Comparison of ENCODE assay signal across 1 cellular context in the genomic region with DNA sequence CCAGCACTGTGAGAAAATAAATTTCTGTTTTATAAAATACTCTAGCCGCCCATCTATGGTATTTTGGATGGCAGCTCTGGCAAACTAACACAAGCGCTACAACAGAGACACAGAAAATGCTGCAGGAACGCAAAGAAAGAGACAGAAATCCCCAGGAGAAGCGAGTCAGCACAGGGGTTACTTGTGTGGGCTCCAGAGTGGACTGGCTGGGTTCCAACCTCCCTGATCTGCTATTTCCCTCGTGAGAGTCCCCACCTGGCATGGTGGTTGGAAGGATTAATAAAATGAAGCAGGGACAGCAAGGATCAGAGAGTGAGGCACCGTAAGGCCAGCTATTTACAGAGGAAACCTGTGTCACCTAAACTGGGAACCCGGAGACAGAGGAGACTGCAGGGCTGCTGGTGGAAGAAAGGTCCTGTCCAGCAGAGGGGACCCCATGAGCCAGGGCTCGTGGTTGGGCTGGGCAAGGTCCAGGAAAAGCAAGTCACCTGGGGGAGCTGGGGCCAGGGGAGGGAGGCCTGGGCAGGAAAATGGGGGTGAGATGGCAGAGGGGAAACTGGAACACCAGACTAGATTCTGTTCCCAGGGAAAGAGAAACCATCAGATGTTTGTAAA.
TF ChIP-seq lines count a peak whose summit lies in the region.

No MANE protein-coding gene starts in this region.

TF ChIP-seq in endothelial cell of umbilical vein, 7 proteins besides CTCF, POLR2A, EP300 and RAD21 (continued from another document):
- TF ChIP-seq FOS (IDR thresholded peaks at IDR 0.05; ENCODE audit: borderline replicate concordance, insufficient read depth, low read length): no peak
- TF ChIP-seq, protein P1, sequence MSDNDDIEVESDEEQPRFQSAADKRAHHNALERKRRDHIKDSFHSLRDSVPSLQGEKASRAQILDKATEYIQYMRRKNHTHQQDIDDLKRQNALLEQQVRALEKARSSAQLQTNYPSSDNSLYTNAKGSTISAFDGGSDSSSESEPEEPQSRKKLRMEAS (IDR thresholded peaks at IDR 0.05; ENCODE audit: insufficient read depth, insufficient read length): no peak
